Comparison of ENCODE assay signal across 8 cellular contexts in the genomic region with DNA sequence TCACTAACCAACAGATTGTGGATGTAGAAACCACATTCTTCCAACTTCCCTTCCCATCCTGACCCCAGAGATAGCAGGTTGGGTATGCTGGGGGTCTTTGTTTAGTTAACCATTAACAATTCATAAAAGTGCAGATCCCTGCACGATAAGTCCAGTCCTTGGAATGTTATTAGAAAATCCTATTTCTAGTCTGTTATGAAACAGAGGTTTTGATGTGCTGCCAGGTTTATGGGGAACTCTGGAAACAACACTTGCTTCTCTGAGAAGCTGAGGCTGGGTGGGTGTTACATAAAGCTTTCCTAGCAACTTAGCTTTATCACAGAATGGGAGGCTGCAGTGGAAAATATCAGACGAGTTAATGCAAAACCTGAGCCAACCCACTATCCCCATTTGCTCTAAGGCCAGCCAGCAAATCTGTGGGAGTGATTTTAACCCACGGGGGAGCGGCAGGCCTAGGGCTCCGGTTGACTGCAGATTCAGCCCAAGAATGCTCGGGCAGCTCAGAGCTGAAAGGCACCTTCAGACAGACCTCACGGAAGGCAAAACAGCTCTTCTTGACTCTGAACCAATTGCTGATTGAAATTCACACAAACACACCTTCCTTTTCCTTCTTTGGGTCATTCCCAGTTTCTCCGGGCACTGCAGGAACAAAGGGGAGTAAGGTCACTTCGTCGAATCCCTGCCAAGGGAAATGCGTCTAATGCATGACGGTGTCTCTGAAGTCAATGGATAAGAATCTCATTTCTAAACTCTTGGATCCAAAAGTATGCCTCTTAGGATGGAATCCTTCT.
DNase-seq lines count a peak whose midpoint lies in the region; ATAC-seq and TF ChIP-seq lines count a peak whose summit lies in the region.

No MANE protein-coding gene starts in this region.

- H3K27ac ChIP-seq in 22Rv1 (peak overlapping the region; percentile 99; the same call in 1 of the 2 replicates), muscle layer of duodenum (ENCODE audit: low read length) (peak overlapping the region; percentile 98), uterus (peak overlapping the region; percentile 96 to 98)

- H3K36me3 ChIP-seq in muscle layer of duodenum (ENCODE audit: control insufficient read depth in 1 of 2, insufficient read depth in 2 of 2, low read length in 2 of 2) (peaks cover 0 to 5% of the 10 kb centered on the region in 2 donors), uterus (no peaks in the 10 kb centered on the region)

- peak in 1 of 2 donors; percentile 31 for TF ChIP-seq POLR2A in uterus (IDR thresholded peaks at IDR 0.05)

- ATAC-seq in GM21576 (IDR thresholded peaks at IDR 0.05; ENCODE audit: unreplicated experiment) (no peak), HG03108 (IDR thresholded peaks at IDR 0.05; ENCODE audit: unreplicated experiment) (no peak)

- H3K9me3 ChIP-seq in muscle layer of duodenum (ENCODE audit: control insufficient read depth in 1 of 2, low read length in 2 of 2) (no peaks in the 10 kb centered on the region), uterus (no peaks in the 10 kb centered on the region)

- H3K27me3 ChIP-seq in muscle layer of duodenum (ENCODE audit: low read depth, low read length) (no peaks in the 10 kb centered on the region), uterus (no peaks in the 10 kb centered on the region)

- H3K4me3 ChIP-seq in muscle layer of duodenum (ENCODE audit: low read depth in 1 of 2, low read length in 2 of 2) (peak overlapping the region in 1 of 2 donors; percentile 17), uterus (no peak overlapping the region)

- DNase-seq in NCI-H2227 (lab: John Stamatoyannopoulos, UW; ENCODE audit: unreplicated experiment) (peak; percentile 28), dermis blood vessel endothelial cell (peak; percentile 94), uterus (peak; percentile 80 to 91), activated gamma-delta T cell treated with Interleukin-2 at 50 U/mL for 16 hours (no peak)

- intact Hi-C loops in uterus (cut with DNase I; ENCODE audit: low total_unique reads): loop anchor here (10.0 kb wide), 2 partner anchors 263 to 353 kb away; no protein-coding TSS in a partner anchor

- H3K4me1 ChIP-seq in muscle layer of duodenum (ENCODE audit: control insufficient read depth in 1 of 2, insufficient read depth in 2 of 2, low read length in 2 of 2) (peaks cover 47 to 90% of the 10 kb centered on the region in 2 donors), uterus (peaks cover 25 to 54% of the 10 kb centered on the region in 2 donors)

- TF ChIP-seq CTCF in 22Rv1 (IDR thresholded peaks at IDR 0.05): no peak
- no peak for TF ChIP-seq CTCF in uterus (IDR thresholded peaks at IDR 0.05)
